In the genomic region with DNA sequence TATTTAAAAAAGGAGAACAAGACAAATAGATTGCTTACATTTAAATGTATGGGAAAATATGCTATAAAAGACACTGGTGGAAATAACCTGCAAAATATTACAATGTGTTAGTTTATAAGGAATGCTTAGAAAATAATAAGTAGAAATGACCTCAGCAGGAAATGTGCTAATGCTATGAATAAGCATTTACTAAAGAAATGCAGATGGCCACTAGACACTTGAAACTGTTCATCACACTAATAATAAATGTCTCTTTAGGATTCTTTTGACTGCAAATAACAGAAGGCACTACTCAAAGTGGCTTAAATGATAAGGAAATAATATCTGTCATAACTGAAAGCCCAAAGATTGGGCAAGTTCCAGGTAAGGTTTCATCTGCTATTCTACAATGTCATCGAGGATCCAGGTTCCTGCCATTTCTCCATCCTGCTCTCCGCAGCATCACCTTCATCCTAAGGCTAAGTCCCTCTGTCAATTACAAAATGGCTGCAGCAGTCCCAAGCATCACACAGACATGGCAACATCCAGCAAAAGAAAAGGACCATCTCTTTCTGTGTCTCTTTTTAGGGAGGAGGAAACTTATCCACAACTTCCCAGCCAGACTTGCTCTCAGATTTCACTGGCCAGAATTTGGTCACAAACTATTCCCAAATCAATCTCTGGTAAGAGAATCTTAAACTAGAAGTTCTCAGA, we compare ENCODE assay signal across 22 cellular contexts. TPM values are rescaled to one million over a fixed set of nuclear protein-coding genes. Genes with fewer than 3 reads are reported as not detected.
DNase-seq lines count a peak whose midpoint lies in the region; ATAC-seq and TF ChIP-seq lines count a peak whose summit lies in the region.
"Had no signal": no experiment of that assay in that cellular context is flagged by ENCODE, and none has a peak within 500 bp of the region (broad histone marks: within the 10 kb centered on the region; RNA-seq: fewer than 3 reads in every experiment).

No MANE protein-coding gene starts in this region.

- H3K27ac Mint-ChIP-seq in MCF 10A (ENCODE audit: low read depth, unreplicated experiment) = peak overlapping the region; percentile 5
- H3K27ac Mint-ChIP-seq in activated naive CD4-positive, alpha-beta T cell treated with anti-CD3 and anti-CD28 coated beads, Interleukin-2, amount 50 U/mL, for 72 hours = no peak overlapping the region
- H3K27ac Mint-ChIP-seq: activated CD4-positive, alpha-beta T cell treated with anti-CD3 and anti-CD28 coated beads, Interleukin-2, amount 10 ng/mL, durations not matched to agents 7 days and 5 days; activated naive CD8-positive, alpha-beta T cell treated with anti-CD3 and anti-CD28 coated beads, Interleukin-2, amount 50 U/mL, for 24 hours; natural killer cell treated with Interleukin-12 subunit alpha and Interleukin-12 subunit beta and Interleukin-15 and Interleukin-18, amount 100 ng/mL, for 72 hours had no signal

- H3K36me3 ChIP-seq in breast epithelium = no peaks in the 10 kb centered on the region
- no peaks in the 10 kb centered on the region for H3K36me3 ChIP-seq in skeletal muscle satellite cell (ENCODE audit: insufficient read depth, low read length)
- H3K36me3 ChIP-seq in thyroid gland = no peaks in the 10 kb centered on the region
- H3K36me3 ChIP-seq: cardiac muscle cell, uterus had no signal

- no peak for ATAC-seq in activated naive CD4-positive, alpha-beta T cell treated with anti-CD3 and anti-CD28 coated beads, Interleukin-2, amount 50 U/mL, for 72 hours
- ATAC-seq: activated naive CD8-positive, alpha-beta T cell treated with anti-CD3 and anti-CD28 coated beads, Interleukin-2, amount 50 U/mL, for 24 hours; natural killer cell treated with Interleukin-12 subunit alpha and Interleukin-12 subunit beta and Interleukin-15 and Interleukin-18, amount 100 ng/mL, for 72 hours; Right ventricle myocardium inferior; sciatic nerve had no signal

- H3K27me3 ChIP-seq in breast epithelium (no peaks in the 10 kb centered on the region), skeletal muscle satellite cell (ENCODE audit: control insufficient read depth, insufficient read depth, low read length) (no peaks in the 10 kb centered on the region), thyroid gland (no peaks in the 10 kb centered on the region)
- H3K27me3 ChIP-seq: BLaER1 treated with 17β-estradiol and CSF1 and Interleukin-3, amounts not matched to agents 10 nM and 100 nM; cardiac muscle cell; uterus had no signal

- H3K4me1 ChIP-seq in breast epithelium (peaks cover 0 to 3% of the 10 kb centered on the region in 2 donors), skeletal muscle satellite cell (ENCODE audit: control insufficient read depth, insufficient read depth, low read length) (peaks cover 32% of the 10 kb centered on the region), thyroid gland (no peaks in the 10 kb centered on the region)
- H3K4me1 ChIP-seq: BLaER1 treated with 17β-estradiol and CSF1 and Interleukin-3, amounts not matched to agents 10 nM and 100 nM; uterus had no signal

- POLR2A ChIA-PET in MCF 10A (lab: Yijun Ruan, JAX) = interaction anchor here (1.0 to 5.0 kb wide), 6 partner anchors 21 to 482 kb away, joined by 3 to 53 read pairs (median 16); a partner anchor contains a TSS

- H3K4me3 Mint-ChIP-seq in MCF 10A (ENCODE audit: unreplicated experiment) = no peak overlapping the region
- H3K4me3 Mint-ChIP-seq: activated CD4-positive, alpha-beta T cell treated with anti-CD3 and anti-CD28 coated beads, Interleukin-2, amount 10 ng/mL, durations not matched to agents 7 days and 5 days; activated naive CD8-positive, alpha-beta T cell treated with anti-CD3 and anti-CD28 coated beads, Interleukin-2, amount 50 U/mL, for 24 hours; natural killer cell treated with Interleukin-12 subunit alpha and Interleukin-12 subunit beta and Interleukin-15 and Interleukin-18, amount 100 ng/mL, for 72 hours had no signal

- no peaks in the 10 kb centered on the region for H3K27me3 Mint-ChIP-seq in MCF 10A (ENCODE audit: insufficient read depth, unreplicated experiment)
- H3K27me3 Mint-ChIP-seq: activated CD4-positive, alpha-beta T cell treated with anti-CD3 and anti-CD28 coated beads, Interleukin-2, amount 10 ng/mL, durations not matched to agents 7 days and 5 days; activated naive CD8-positive, alpha-beta T cell treated with anti-CD3 and anti-CD28 coated beads, Interleukin-2, amount 50 U/mL, for 24 hours; natural killer cell treated with Interleukin-12 subunit alpha and Interleukin-12 subunit beta and Interleukin-15 and Interleukin-18, amount 100 ng/mL, for 72 hours had no signal

- DNase-seq in MCF 10A (ENCODE audit: unreplicated experiment) = no peak
- DNase-seq in breast epithelium (ENCODE audit: low spot score in 2 of 2) = no peak
- peak; percentile 50 for DNase-seq in fibroblast of gingiva (ENCODE audit: low read depth)
- DNase-seq in thyroid gland = no peak
- no peak for DNase-seq in activated naive CD4-positive, alpha-beta T cell treated with anti-CD3 and anti-CD28 coated beads, Interleukin-2, amount 50 U/mL, for 72 hours (ENCODE audit: low spot score in 2 of 2)
- DNase-seq in activated CD8-positive, alpha-beta memory T cell treated with anti-CD3 and anti-CD28 coated beads, Interleukin-2, amount 50 U/mL, for 48 hours = no peak
- DNase-seq: activated CD4-positive, alpha-beta T cell treated with anti-CD3 and anti-CD28 coated beads, Interleukin-2, amount 10 ng/mL, durations not matched to agents 7 days and 5 days; activated effector memory CD4-positive, alpha-beta T cell treated with Interleukin-2 at 50 U/mL for 16 hours; activated naive CD8-positive, alpha-beta T cell treated with anti-CD3 and anti-CD28 coated beads, Interleukin-2, amount 50 U/mL, for 24 hours; glutamatergic neuron; NCI-H1417; NCI-H526; T-helper 1 cell; uterus had no signal

- CTCF ChIA-PET in MCF 10A (lab: Yijun Ruan, JAX) = interaction anchor here (0.5 to 2.2 kb wide), 5 partner anchors 18 to 610 kb away, joined by 3 to 7 read pairs (median 4); a partner anchor contains a TSS

- H3K9ac ChIP-seq in skeletal muscle satellite cell (ENCODE audit: low read depth, low read length) = peak overlapping the region; percentile 13
- H3K9ac ChIP-seq: BLaER1 treated with 17β-estradiol and CSF1 and Interleukin-3, amounts not matched to agents 10 nM and 100 nM had no signal

- no peak overlapping the region for H3K4me3 ChIP-seq in breast epithelium
- H3K4me3 ChIP-seq in skeletal muscle satellite cell (ENCODE audit: low read length) = no peak overlapping the region
- H3K4me3 ChIP-seq in thyroid gland (replicated peaks in 1 of 3) = no peak overlapping the region
- H3K4me3 ChIP-seq: BLaER1 treated with 17β-estradiol and CSF1 and Interleukin-3, amounts not matched to agents 10 nM and 100 nM; cardiac muscle cell; uterus had no signal

- H3K27ac ChIP-seq in breast epithelium = no peak overlapping the region
- H3K27ac ChIP-seq in VCaP = peak overlapping the region; percentile 24; the same call in 1 of the 2 replicates
- H3K27ac ChIP-seq in thyroid gland = no peak overlapping the region
- H3K27ac ChIP-seq: 22Rv1; BLaER1 treated with 17β-estradiol and CSF1 and Interleukin-3, amounts not matched to agents 10 nM and 100 nM; cardiac muscle cell; uterus had no signal

- TF ChIP-seq POLR2A in breast epithelium (IDR thresholded peaks at IDR 0.05) (no peak), thyroid gland (IDR thresholded peaks at IDR 0.05) (no peak)

- peaks cover 38% of the 10 kb centered on the region for H3K4me1 Mint-ChIP-seq in MCF 10A (ENCODE audit: insufficient read depth, unreplicated experiment)

- WGBS in thyroid gland, 2 donors = 93 to 96% methylated on average over 2 of the region's 2 CpGs

- no TSS peak for BruUV-seq in MCF 10A (replicated peaks; lab: Mats Ljungman, UMichigan)

- peak overlapping the region; percentile 35 for H3K4me2 ChIP-seq in skeletal muscle satellite cell (ENCODE audit: low read length)
- H3K4me2 ChIP-seq: BLaER1 treated with 17β-estradiol and CSF1 and Interleukin-3, amounts not matched to agents 10 nM and 100 nM had no signal

- intact Hi-C loops in MCF 10A (cut with micrococcal nuclease) (no loop called here), breast epithelium (cut with DNase I; ENCODE audit: low total_unique reads) (no loop called here), thyroid gland (cut with DNase I) (loop anchor here (10.0 kb wide), 1 partner anchor 247 kb away; a partner anchor contains a TSS)

- peaks cover 6% of the 10 kb centered on the region for H3K36me3 Mint-ChIP-seq in MCF 10A (ENCODE audit: insufficient read depth, unreplicated experiment)
- H3K36me3 Mint-ChIP-seq in activated naive CD4-positive, alpha-beta T cell treated with anti-CD3 and anti-CD28 coated beads, Interleukin-2, amount 50 U/mL, for 72 hours = peaks cover 0 to 18% of the 10 kb centered on the region in 2 donors
- H3K36me3 Mint-ChIP-seq: natural killer cell treated with Interleukin-12 subunit alpha and Interleukin-12 subunit beta and Interleukin-15 and Interleukin-18, amount 100 ng/mL, for 72 hours had no signal

- H3K9me3 ChIP-seq in breast epithelium = no peaks in the 10 kb centered on the region
- H3K9me3 ChIP-seq in skeletal muscle satellite cell (replicated peaks; ENCODE audit: low read length) = no peaks in the 10 kb centered on the region
- H3K9me3 ChIP-seq in thyroid gland = no peaks in the 10 kb centered on the region
- H3K9me3 ChIP-seq: uterus had no signal

- no peaks in the 10 kb centered on the region for H3K9me3 Mint-ChIP-seq in MCF 10A (ENCODE audit: unreplicated experiment)
- no peaks in the 10 kb centered on the region for H3K9me3 Mint-ChIP-seq in activated naive CD4-positive, alpha-beta T cell treated with anti-CD3 and anti-CD28 coated beads, Interleukin-2, amount 50 U/mL, for 72 hours
- H3K9me3 Mint-ChIP-seq: activated CD4-positive, alpha-beta T cell treated with anti-CD3 and anti-CD28 coated beads, Interleukin-2, amount 10 ng/mL, durations not matched to agents 7 days and 5 days; natural killer cell treated with Interleukin-12 subunit alpha and Interleukin-12 subunit beta and Interleukin-15 and Interleukin-18, amount 100 ng/mL, for 72 hours had no signal

- TF ChIP-seq CTCF in MCF 10A (IDR thresholded peaks at IDR 0.05; ENCODE audit: unreplicated experiment) = no peak
- no peak for TF ChIP-seq CTCF in breast epithelium (IDR thresholded peaks at IDR 0.05)
- TF ChIP-seq CTCF in VCaP (conservative IDR thresholded peaks at IDR 0.05) = no peak
- TF ChIP-seq CTCF in thyroid gland (IDR thresholded peaks at IDR 0.05) = no peak

RNA-seq across cellular contexts. Expression of a gene that starts 21.9 kb away (rescaled TPM):
- total RNA-seq in MCF 10A (2022) (28.4 and 55.1 TPM in 2 replicates), breast epithelium (10 to 100 TPM; 21.4 to 26.9 (median 22.9) TPM), thyroid gland (10 to 100 TPM; 10.6 to 13.7 (median 13.2) TPM)
- total RNA-seq in skeletal muscle satellite cell (2012; rRNA removed) = 33.2 and 43.6 TPM in 2 replicates
- total RNA-seq in activated naive CD4-positive, alpha-beta T cell treated with anti-CD3 and anti-CD28 coated beads, Interleukin-2, amount 50 U/mL, for 72 hours = 10 to 100 TPM; 20.0 to 43.1 TPM

RNA-seq across cellular contexts. Expression of a gene that starts 22.1 kb away (rescaled TPM):
- total RNA-seq in MCF 10A (2022) = 20.8 and 21.3 TPM in 2 replicates
- 10 to 100 TPM; 13.3 to 30.6 (median 24.6) TPM for total RNA-seq in breast epithelium
- total RNA-seq in skeletal muscle satellite cell (2012; rRNA removed) = 15.1 and 24.8 TPM in 2 replicates
- 10 to 100 TPM; 38.7 to 52.1 (median 46.2) TPM for total RNA-seq in thyroid gland
- 10 to 100 TPM; 15.8 to 17.6 TPM for total RNA-seq in activated naive CD4-positive, alpha-beta T cell treated with anti-CD3 and anti-CD28 coated beads, Interleukin-2, amount 50 U/mL, for 72 hours
